8 cellular contexts compared by ENCODE assay signal in genomic region chr6:107712523-107713213, GRCh38.
DNase-seq lines count a peak whose midpoint lies in the region; ATAC-seq lines count a peak whose summit lies in the region.

No MANE protein-coding gene starts in this region.

- no peak for DNase-seq in CD4-positive, CD25-positive, alpha-beta regulatory T cell
- DNase-seq in activated naive CD8-positive, alpha-beta T cell treated with anti-CD3 and anti-CD28 coated beads, Interleukin-2, amount 50 U/mL, for 24 hours = no peak
- peak in 1 of 10 donors; percentile 16 for DNase-seq in naive thymus-derived CD8-positive, alpha-beta T cell
- DNase-seq in NCI-H2029 (lab: John Stamatoyannopoulos, UW) (no peak), NCI-H510A treated with DMSO at 0.1 percent for 48 hours (lab: John Stamatoyannopoulos, UW) (no peak), NCI-H1092 treated with DMSO at 0.1 percent for 48 hours (lab: John Stamatoyannopoulos, UW) (no peak)

- H3K4me1 ChIP-seq in CD4-positive, CD25-positive, alpha-beta regulatory T cell (ENCODE audit: control insufficient read depth, insufficient read depth, low read length, poor library complexity, severe bottlenecking) = peaks cover 31% of the 10 kb centered on the region

- peak overlapping the region; percentile 7 for H3K4me3 ChIP-seq in CD4-positive, CD25-positive, alpha-beta regulatory T cell (ENCODE audit: low read depth, low read length)

- POLR2A ChIA-PET in naive thymus-derived CD8-positive, alpha-beta T cell (lab: Charles Lee) = interaction anchor here (0.6 to 2.0 kb wide), 8 partner anchors 9 to 135 kb away, joined by 3 to 6 read pairs (median 4); no protein-coding TSS in a partner anchor

- peaks cover 19 to 56% (median 26%) of the 10 kb centered on the region in 4 donors for H3K4me1 Mint-ChIP-seq in CD4-positive, CD25-positive, alpha-beta regulatory T cell
- H3K4me1 Mint-ChIP-seq in activated naive CD8-positive, alpha-beta T cell treated with anti-CD3 and anti-CD28 coated beads, Interleukin-2, amount 50 U/mL, for 24 hours = peaks cover 59% of the 10 kb centered on the region
- H3K4me1 Mint-ChIP-seq in naive thymus-derived CD8-positive, alpha-beta T cell = peaks cover 46 to 80% (median 74%) of the 10 kb centered on the region in 4 donors

- H3K36me3 ChIP-seq in CD4-positive, CD25-positive, alpha-beta regulatory T cell (ENCODE audit: control insufficient read depth, insufficient read depth, low read length) = no peaks in the 10 kb centered on the region

- no peaks in the 10 kb centered on the region for H3K9me3 ChIP-seq in CD4-positive, CD25-positive, alpha-beta regulatory T cell (ENCODE audit: control insufficient read depth in 2 of 2, low read length in 2 of 2)

- H3K27ac Mint-ChIP-seq in CD4-positive, CD25-positive, alpha-beta regulatory T cell = peak overlapping the region in 1 of 3 donors; percentile 87
- H3K27ac Mint-ChIP-seq in activated naive CD8-positive, alpha-beta T cell treated with anti-CD3 and anti-CD28 coated beads, Interleukin-2, amount 50 U/mL, for 24 hours = peak overlapping the region; percentile 93
- peak overlapping the region; percentile 76 to 93 (median 91) for H3K27ac Mint-ChIP-seq in naive thymus-derived CD8-positive, alpha-beta T cell

- no peaks in the 10 kb centered on the region for H3K27me3 ChIP-seq in CD4-positive, CD25-positive, alpha-beta regulatory T cell (ENCODE audit: control insufficient read depth, insufficient read depth, low read length)

- H3K27me3 Mint-ChIP-seq in CD4-positive, CD25-positive, alpha-beta regulatory T cell = peaks cover 5% of the 10 kb centered on the region
- H3K27me3 Mint-ChIP-seq in activated naive CD8-positive, alpha-beta T cell treated with anti-CD3 and anti-CD28 coated beads, Interleukin-2, amount 50 U/mL, for 24 hours = no peaks in the 10 kb centered on the region
- no peaks in the 10 kb centered on the region for H3K27me3 Mint-ChIP-seq in naive thymus-derived CD8-positive, alpha-beta T cell

- ATAC-seq in CD4-positive, CD25-positive, alpha-beta regulatory T cell (ENCODE audit: low read depth in 2 of 2) = no peak
- ATAC-seq in HG03432 (IDR thresholded peaks at IDR 0.05; ENCODE audit: unreplicated experiment) (peak; percentile 56), GM19395 (IDR thresholded peaks at IDR 0.05; ENCODE audit: unreplicated experiment) (no peak)
- ATAC-seq in activated naive CD8-positive, alpha-beta T cell treated with anti-CD3 and anti-CD28 coated beads, Interleukin-2, amount 50 U/mL, for 24 hours = peak; percentile 88
- peak; percentile 3 to 4 for ATAC-seq in naive thymus-derived CD8-positive, alpha-beta T cell

- H3K9me3 Mint-ChIP-seq in CD4-positive, CD25-positive, alpha-beta regulatory T cell = no peaks in the 10 kb centered on the region
- peaks cover 4% of the 10 kb centered on the region for H3K9me3 Mint-ChIP-seq in activated naive CD8-positive, alpha-beta T cell treated with anti-CD3 and anti-CD28 coated beads, Interleukin-2, amount 50 U/mL, for 24 hours
- peaks cover 0 to 5% (median 0%) of the 10 kb centered on the region in 9 donors for H3K9me3 Mint-ChIP-seq in naive thymus-derived CD8-positive, alpha-beta T cell

- peak overlapping the region in 3 of 4 donors; percentile 29 to 57 (median 36) for H3K4me3 Mint-ChIP-seq in CD4-positive, CD25-positive, alpha-beta regulatory T cell
- H3K4me3 Mint-ChIP-seq in activated naive CD8-positive, alpha-beta T cell treated with anti-CD3 and anti-CD28 coated beads, Interleukin-2, amount 50 U/mL, for 24 hours = peak overlapping the region; percentile 75
- peak overlapping the region; percentile 36 to 80 (median 72) for H3K4me3 Mint-ChIP-seq in naive thymus-derived CD8-positive, alpha-beta T cell

- H3K27ac ChIP-seq in CD4-positive, CD25-positive, alpha-beta regulatory T cell (ENCODE audit: insufficient read depth, low read length, poor library complexity, severe bottlenecking) = no peak overlapping the region

- H3K36me3 Mint-ChIP-seq in CD4-positive, CD25-positive, alpha-beta regulatory T cell = peaks cover 15% of the 10 kb centered on the region
- peaks cover 5% of the 10 kb centered on the region for H3K36me3 Mint-ChIP-seq in activated naive CD8-positive, alpha-beta T cell treated with anti-CD3 and anti-CD28 coated beads, Interleukin-2, amount 50 U/mL, for 24 hours (ENCODE audit: low read depth)
- peaks cover 0 to 25% (median 8%) of the 10 kb centered on the region in 3 donors for H3K36me3 Mint-ChIP-seq in naive thymus-derived CD8-positive, alpha-beta T cell

Comparison
In these comparisons a context has a peak if more than half of its experiments do, and no peak if none do; other contexts are left out.
1. ATAC-seq: peak in HG03432 (single experiment), activated naive CD8-positive, alpha-beta T cell treated with anti-CD3 and anti-CD28 coated beads, Interleukin-2, amount 50 U/mL, for 24 hours (single experiment) and naive thymus-derived CD8-positive, alpha-beta T cell (2 of 2); none in CD4-positive, CD25-positive, alpha-beta regulatory T cell (0 of 2) and GM19395 (single experiment).
2. Peak in every context shown above with its lines, with median percentiles within 50 percentile points of each other: H3K4me3 Mint-ChIP-seq.